Comparison of ENCODE assay signal across 9 cellular contexts in the genomic region with DNA sequence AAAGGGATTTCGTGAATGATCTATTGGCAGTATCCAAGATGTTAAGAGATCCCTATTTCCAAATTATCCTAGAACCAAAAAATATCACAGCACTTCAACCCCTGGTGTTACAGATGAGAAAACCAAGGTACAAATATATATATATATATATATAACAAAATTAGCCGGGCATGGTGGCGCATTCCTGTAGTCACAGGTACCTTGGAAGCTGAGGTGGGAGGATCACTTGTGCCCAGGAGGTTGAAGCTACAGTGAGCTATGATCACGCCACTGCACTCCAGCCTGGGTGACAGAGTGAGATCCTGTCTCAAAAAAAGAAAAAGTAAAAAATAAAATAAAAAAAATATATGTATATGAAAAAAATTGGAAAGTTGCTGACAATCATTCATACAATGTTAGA. TPM values are rescaled to one million over a fixed set of nuclear protein-coding genes. Genes with fewer than 3 reads are reported as not detected.
DNase-seq lines count a peak whose midpoint lies in the region; ATAC-seq and TF ChIP-seq lines count a peak whose summit lies in the region.
"Had no signal": no experiment of that assay in that cellular context is flagged by ENCODE, and none has a peak within 500 bp of the region (broad histone marks: within the 10 kb centered on the region; RNA-seq: fewer than 3 reads in every experiment).

No MANE protein-coding gene starts in this region.

- H3K36me3 ChIP-seq in GM23248 (ENCODE audit: low read depth): no peaks in the 10 kb centered on the region
- peaks cover 0 to 25% (median 5%) of the 10 kb centered on the region in 4 donors for H3K36me3 ChIP-seq in sigmoid colon

- intact Hi-C loops in sigmoid colon (cut with DNase I): loop anchor here (1.0 to 2.0 kb wide), 2 partner anchors 46 to 62 kb away; partner anchors contain the start of gene NUPR1

- H3K27me3 Mint-ChIP-seq in T-cell: no peaks in the 10 kb centered on the region

- in situ Hi-C loops in GM23248 (cut with MboI): no loop called here
- in situ Hi-C loops in GM13976 (cut with MboI; ENCODE audit: low sequenced_read_pairs, unreplicated experiment): no loop called here

- WGBS in GM23248 (ENCODE audit: low coverage in 1 of 2, low lambda C conversion rate in 2 of 2, missing lambda C conversion rate in 2 of 2), 2 experiments: 39 to 40% methylated on average over 4 of the region's 4 CpGs
- WGBS in sigmoid colon, 2 donors: 33 to 41% methylated on average over 4 of the region's 4 CpGs

- TF ChIP-seq EP300 in sigmoid colon (IDR thresholded peaks at IDR 0.05): no peak

- H3K4me3 ChIP-seq in GM23248 (peak overlapping the region; percentile 88), fibroblast of pulmonary artery (replicated peaks; ENCODE audit: low read depth, low read length) (peak overlapping the region; percentile 100), sigmoid colon (peak overlapping the region in 3 of 4 donors; percentile 75 to 97 (median 90))

- CTCF ChIA-PET in T-cell (lab: Charles Lee) (interaction anchor here in 1 of 2 donors (0.6 kb wide), 1 partner anchor 29 kb away, joined by 3 read pairs; no protein-coding TSS in a partner anchor), HEK293T (lab: Yijun Ruan, JAX) (no interaction called here)

- peak overlapping the region; percentile 98 for H2AFZ ChIP-seq in GM23248

- H3K9me3 ChIP-seq in GM23248 (ENCODE audit: low read depth) (no peaks in the 10 kb centered on the region), sigmoid colon (no peaks in the 10 kb centered on the region)

- peak overlapping the region; percentile 100 for H3K27ac Mint-ChIP-seq in T-cell

- H3K27me3 ChIP-seq in GM23248 (replicated peaks; ENCODE audit: insufficient read depth) (no peaks in the 10 kb centered on the region), sigmoid colon (no peaks in the 10 kb centered on the region)

- POLR2A ChIA-PET in T-cell (lab: Charles Lee) (interaction anchor here in 1 of 2 donors (0.6 to 0.7 kb wide), 2 partner anchors 19 to 345 kb away, joined by 4 to 9 read pairs; no protein-coding TSS in a partner anchor), HEK293T (lab: Yijun Ruan, JAX) (interaction anchor here (1.0 kb wide), 1 partner anchor 21 kb away, joined by 3 read pairs; no protein-coding TSS in a partner anchor)

- H3K27ac ChIP-seq in GM23248 (peak overlapping the region; percentile 95), sigmoid colon (peak overlapping the region; percentile 92 to 93 (median 93))

- no peak for ATAC-seq in T-cell (replicated peaks in 1 of 4)

- peaks cover 17% of the 10 kb centered on the region for H3K36me3 Mint-ChIP-seq in T-cell

- no peaks in the 10 kb centered on the region for H4K20me1 ChIP-seq in GM23248 (ENCODE audit: insufficient read depth)

- peaks cover 69 to 77% (median 72%) of the 10 kb centered on the region in 3 donors for H3K4me1 Mint-ChIP-seq in T-cell

- H3K4me2 ChIP-seq in GM23248 (ENCODE audit: unreplicated experiment): peak overlapping the region; percentile 89

- no peaks in the 10 kb centered on the region for H3K79me2 ChIP-seq in GM23248 (ENCODE audit: insufficient read depth)

- H3K4me3 Mint-ChIP-seq in T-cell: peak overlapping the region; percentile 94 to 96 (median 95)

- H3K9ac ChIP-seq in GM23248: peak overlapping the region; percentile 93

- no peaks in the 10 kb centered on the region for H3F3A ChIP-seq in GM23248 (ENCODE audit: insufficient read depth)

- H3K9me3 Mint-ChIP-seq in T-cell: no peaks in the 10 kb centered on the region

- H3K9me2 ChIP-seq in GM23248 (ENCODE audit: insufficient read depth): no peaks in the 10 kb centered on the region

- no peak for DNase-seq in GM23248
- no peak for DNase-seq in T-cell
- DNase-seq in fibroblast of pulmonary artery (ENCODE audit: low read depth): no peak
- DNase-seq in sigmoid colon: no peak
- no peak for DNase-seq in GM13976 (ENCODE audit: low spot score)
- no peak for DNase-seq in HEK293T (ENCODE audit: extremely low spot score)
- no peak for DNase-seq in RPMI8226
- DNase-seq in iPS-NIHi11 (ENCODE audit: low spot score): no peak
- DNase-seq: cortex of kidney had no signal

- no peak for TF ChIP-seq POLR2A in sigmoid colon (IDR thresholded peaks at IDR 0.05)

- H3K4me1 ChIP-seq in GM23248 (ENCODE audit: insufficient read depth): no peaks in the 10 kb centered on the region
- peaks cover 0 to 20% (median 13%) of the 10 kb centered on the region in 4 donors for H3K4me1 ChIP-seq in sigmoid colon

- TF ChIP-seq CTCF in fibroblast of pulmonary artery (IDR thresholded peaks at IDR 0.05; ENCODE audit: low read length, missing control alignments) (no peak), sigmoid colon (IDR thresholded peaks at IDR 0.05) (no peak), GM13976 (IDR thresholded peaks at IDR 0.05; ENCODE audit: borderline replicate concordance, control extremely low read depth, extremely low read depth, insufficient read depth, missing control alignments) (no peak)

TF ChIP-seq in HEK293T, 16 proteins besides CTCF, POLR2A, EP300 and RAD21:
- no peak for TF ChIP-seq SUZ12 (IDR thresholded peaks at IDR 0.05)
- TF ChIP-seq ELF4 (IDR thresholded peaks at IDR 0.05): no peak
- TF ChIP-seq NFRKB (IDR thresholded peaks at IDR 0.05): no peak
- no peak for TF ChIP-seq TARDBP (IDR thresholded peaks at IDR 0.05)
- TF ChIP-seq PKNOX1 (IDR thresholded peaks at IDR 0.05): no peak
- TF ChIP-seq HDGF (IDR thresholded peaks at IDR 0.05; ENCODE audit: borderline replicate concordance): no peak
- no peak for TF ChIP-seq FOXK2 (IDR thresholded peaks at IDR 0.05)
- no peak for TF ChIP-seq SP1 (IDR thresholded peaks at IDR 0.05)
- no peak for TF ChIP-seq L3MBTL2 (conservative IDR thresholded peaks at IDR 0.05)
- no peak for TF ChIP-seq ARNT (IDR thresholded peaks at IDR 0.05)
- TF ChIP-seq ZNF384 (IDR thresholded peaks at IDR 0.05): no peak
- TF ChIP-seq LEF1 (IDR thresholded peaks at IDR 0.05; ENCODE audit: borderline replicate concordance): no peak
- TF ChIP-seq FOXA1 (IDR thresholded peaks at IDR 0.05): no peak
TF ChIP-seq in HEK293T: peak in this region for 0.

RNA-seq across cellular contexts. Expression of gene CLN3, which starts 0.6 kb away (rescaled TPM):
- total RNA-seq in GM23248 (2014; rRNA removed; shearing (Covaris generic)): 10.4 and 15.8 TPM in 2 replicates
- polyA plus RNA-seq in GM23248 (2016; fragmentation: Nextera tagmentation; extraction: Ambion mirVana) (21.1 and 21.3 TPM in 2 replicates), sigmoid colon (100 to 1,000 TPM in 1 of 3 donors, 10 to 100 TPM in 2; 31.2 to 123 (median 53.6) TPM)
- total RNA-seq in T-cell (10 to 100 TPM; 48.4 to 68.6 (median 61.1) TPM), sigmoid colon (10 to 100 TPM; 16.8 to 23.0 (median 17.9) TPM)

RNA-seq across cellular contexts. Expression of gene APOBR, which starts 1.9 kb away (rescaled TPM):
- total RNA-seq in GM23248 (2014; rRNA removed; shearing (Covaris generic)): not detected in 2 replicates
- polyA plus RNA-seq in GM23248 (2016; fragmentation: Nextera tagmentation; extraction: Ambion mirVana) (not detected in 2 replicates), sigmoid colon (10 to 100 TPM; 10.8 to 94.5 (median 24.0) TPM)
- total RNA-seq in T-cell (10 to 100 TPM in 3 of 5 donors, 1 to 10 TPM in 2; 6.4 to 16.9 (median 10.3) TPM), sigmoid colon (1 to 10 TPM in 2 of 4 donors, under 1 TPM in 2; 0.68 to 1.1 (median 1.0) TPM)

RNA-seq across cellular contexts. Expression of gene IL27, which starts 14.1 kb away (rescaled TPM):
- total RNA-seq in GM23248 (2014; rRNA removed; shearing (Covaris generic)): not detected in 2 replicates
- polyA plus RNA-seq in GM23248 (2016; fragmentation: Nextera tagmentation; extraction: Ambion mirVana) (not detected in 2 replicates), sigmoid colon (under 1 TPM in 1 of 3 donors, not detected in 2; 0.22 TPM)
- total RNA-seq in T-cell (not detected), sigmoid colon (not detected)

RNA-seq across cellular contexts. Expression of gene NPIPB7, which starts 20.4 kb away (rescaled TPM):
- not detected in 2 replicates for total RNA-seq in GM23248 (2014; rRNA removed; shearing (Covaris generic))
- polyA plus RNA-seq in GM23248 (2016; fragmentation: Nextera tagmentation; extraction: Ambion mirVana) (not detected in 2 replicates), sigmoid colon (1 to 10 TPM in 1 of 3 donors, under 1 TPM in 2; 0.48 to 1.8 (median 0.92) TPM)
- total RNA-seq in T-cell (under 1 TPM; 0.25 to 0.88 (median 0.39) TPM), sigmoid colon (not detected)

RNA-seq across cellular contexts. Expression of gene NUPR1, which starts 46.3 kb away (rescaled TPM):
- 22.3 and 54.8 TPM in 2 replicates for total RNA-seq in GM23248 (2014; rRNA removed; shearing (Covaris generic))
- polyA plus RNA-seq in GM23248 (2016; fragmentation: Nextera tagmentation; extraction: Ambion mirVana) (321 and 334 TPM in 2 replicates), sigmoid colon (100 to 1,000 TPM in 2 of 3 donors, 10 to 100 TPM in 1; 48.6 to 318 (median 171) TPM)
- total RNA-seq in T-cell (under 1 TPM in 3 of 5 donors, not detected in 2; 0.70 to 0.99 (median 0.98) TPM), sigmoid colon (10 to 100 TPM; 54.3 to 83.9 (median 63.4) TPM)
